8 cellular contexts compared by ENCODE assay signal in genomic region chr10:484925-485661, GRCh38.
DNase-seq lines count a peak whose midpoint lies in the region; TF ChIP-seq lines count a peak whose summit lies in the region.

No MANE protein-coding gene starts in this region.

- H2AFZ ChIP-seq in Karpas-422 (ENCODE audit: low read length): no peak overlapping the region

- H3K79me2 ChIP-seq in Karpas-422 (ENCODE audit: low read length): no peaks in the 10 kb centered on the region

- no peaks in the 10 kb centered on the region for H3K36me3 ChIP-seq in breast epithelium
- H3K36me3 ChIP-seq in duodenal mucosa (ENCODE audit: control insufficient read depth in 1 of 2, insufficient read depth in 2 of 2, low read length in 2 of 2): peaks cover 0 to 4% of the 10 kb centered on the region in 2 donors
- H3K36me3 ChIP-seq in Karpas-422 (ENCODE audit: insufficient read depth, low read length): no peaks in the 10 kb centered on the region

- H3K9me3 Mint-ChIP-seq in MCF 10A (ENCODE audit: unreplicated experiment) (no peaks in the 10 kb centered on the region), osteocyte (ENCODE audit: unreplicated experiment) (no peaks in the 10 kb centered on the region)
- no peaks in the 10 kb centered on the region for H3K9me3 Mint-ChIP-seq in T-helper 1 cell treated with Interleukin-12 subunit alpha and Interleukin-12 subunit beta and Interleukin-4 antibody, amounts not matched to agents 30 μg/mL and 1 μg/mL, for 36 hours

- no peaks in the 10 kb centered on the region for H3K4me1 ChIP-seq in breast epithelium
- H3K4me1 ChIP-seq in duodenal mucosa (ENCODE audit: control insufficient read depth in 1 of 2, insufficient read depth in 2 of 2, low read length in 2 of 2): peaks cover 0 to 5% of the 10 kb centered on the region in 2 donors
- no peaks in the 10 kb centered on the region for H3K4me1 ChIP-seq in Karpas-422 (ENCODE audit: low read length)

- TF ChIP-seq CTCF in breast epithelium (IDR thresholded peaks at IDR 0.05): no peak
- no peak for TF ChIP-seq CTCF in MCF 10A (IDR thresholded peaks at IDR 0.05; ENCODE audit: unreplicated experiment)
- no peak for TF ChIP-seq CTCF in osteocyte (IDR thresholded peaks at IDR 0.05)

- H3K27me3 ChIP-seq in breast epithelium (no peaks in the 10 kb centered on the region), duodenal mucosa (ENCODE audit: control insufficient read depth in 1 of 2, insufficient read depth in 2 of 2, low read length in 2 of 2) (no peaks in the 10 kb centered on the region), Karpas-422 (ENCODE audit: low read length) (no peaks in the 10 kb centered on the region)

- no peak for DNase-seq in breast epithelium (ENCODE audit: low spot score in 2 of 2)
- no peak for DNase-seq in MCF 10A (ENCODE audit: unreplicated experiment)
- DNase-seq in osteocyte (ENCODE audit: extremely low spot score, unreplicated experiment): peak; percentile 78
- DNase-seq in cortex of kidney (lab: John Stamatoyannopoulos, UW): no peak
- DNase-seq in Karpas-422: no peak
- DNase-seq in CD1c-positive myeloid dendritic cell (ENCODE audit: extremely low spot score): no peak

- H3K9me3 ChIP-seq in breast epithelium: no peaks in the 10 kb centered on the region
- no peaks in the 10 kb centered on the region for H3K9me3 ChIP-seq in duodenal mucosa (ENCODE audit: control insufficient read depth in 1 of 2, low read length in 2 of 2)
- H3K9me3 ChIP-seq in Karpas-422 (ENCODE audit: low read length): no peaks in the 10 kb centered on the region

- no peak overlapping the region for H3K27ac Mint-ChIP-seq in MCF 10A (ENCODE audit: low read depth, unreplicated experiment)
- peak overlapping the region; percentile 91 for H3K27ac Mint-ChIP-seq in T-helper 1 cell treated with Interleukin-12 subunit alpha and Interleukin-12 subunit beta and Interleukin-4 antibody, amounts not matched to agents 30 μg/mL and 1 μg/mL, for 36 hours
- H3K27ac Mint-ChIP-seq in osteocyte (ENCODE audit: unreplicated experiment): peak overlapping the region; percentile 96

- H3K36me3 Mint-ChIP-seq in MCF 10A (ENCODE audit: insufficient read depth, unreplicated experiment) (no peaks in the 10 kb centered on the region), osteocyte (ENCODE audit: unreplicated experiment) (no peaks in the 10 kb centered on the region)
- H3K36me3 Mint-ChIP-seq in T-helper 1 cell treated with Interleukin-12 subunit alpha and Interleukin-12 subunit beta and Interleukin-4 antibody, amounts not matched to agents 30 μg/mL and 1 μg/mL, for 36 hours (ENCODE audit: low read depth): no peaks in the 10 kb centered on the region

- intact Hi-C loops in breast epithelium (cut with DNase I; ENCODE audit: low total_unique reads): no loop called here
- intact Hi-C loops in MCF 10A (cut with micrococcal nuclease): no loop called here

- no peaks in the 10 kb centered on the region for H3K4me1 Mint-ChIP-seq in MCF 10A (ENCODE audit: insufficient read depth, unreplicated experiment)
- H3K4me1 Mint-ChIP-seq in T-helper 1 cell treated with Interleukin-12 subunit alpha and Interleukin-12 subunit beta and Interleukin-4 antibody, amounts not matched to agents 30 μg/mL and 1 μg/mL, for 36 hours (ENCODE audit: low read depth): peaks cover 6% of the 10 kb centered on the region
- H3K4me1 Mint-ChIP-seq in osteocyte (ENCODE audit: unreplicated experiment): peaks cover 41% of the 10 kb centered on the region

- H3K4me2 ChIP-seq in Karpas-422 (ENCODE audit: low read depth, low read length, poor library complexity, severe bottlenecking): no peak overlapping the region

- peaks cover 4% of the 10 kb centered on the region for H3K27me3 Mint-ChIP-seq in MCF 10A (ENCODE audit: insufficient read depth, unreplicated experiment)
- no peaks in the 10 kb centered on the region for H3K27me3 Mint-ChIP-seq in T-helper 1 cell treated with Interleukin-12 subunit alpha and Interleukin-12 subunit beta and Interleukin-4 antibody, amounts not matched to agents 30 μg/mL and 1 μg/mL, for 36 hours (ENCODE audit: low read depth)
- H3K27me3 Mint-ChIP-seq in osteocyte (ENCODE audit: unreplicated experiment): no peaks in the 10 kb centered on the region

- CTCF ChIA-PET in MCF 10A (lab: Yijun Ruan, JAX): interaction anchor here (0.6 to 0.7 kb wide), 2 partner anchors 46 to 1196 kb away, joined by 3 to 4 read pairs; no protein-coding TSS in a partner anchor

- no peaks in the 10 kb centered on the region for H4K20me1 ChIP-seq in Karpas-422 (ENCODE audit: insufficient read depth, low read depth, low read length)

- H3K27ac ChIP-seq in breast epithelium: peak overlapping the region in 1 of 2 donors; percentile 20
- H3K27ac ChIP-seq in duodenal mucosa (ENCODE audit: low read depth, low read length): peak overlapping the region; percentile 33
- H3K27ac ChIP-seq in Karpas-422 (ENCODE audit: low read length): no peak overlapping the region

- BruUV-seq in MCF 10A (replicated peaks; lab: Mats Ljungman, UMichigan): no TSS peak

- POLR2A ChIA-PET in MCF 10A (lab: Yijun Ruan, JAX): no interaction called here

- H3K9ac ChIP-seq in duodenal mucosa (ENCODE audit: low read depth in 1 of 2, low read length in 2 of 2) (peak overlapping the region; percentile 6 to 59), Karpas-422 (ENCODE audit: low read length) (no peak overlapping the region)

- H3K4me3 ChIP-seq in breast epithelium (peak overlapping the region; percentile 24 to 54 (median 40)), duodenal mucosa (ENCODE audit: low read depth in 1 of 2, low read length in 2 of 2) (peak overlapping the region; percentile 53 to 66), Karpas-422 (ENCODE audit: low read length) (no peak overlapping the region)

- no peak for TF ChIP-seq POLR2A in breast epithelium (IDR thresholded peaks at IDR 0.05)

- no peaks in the 10 kb centered on the region for H3K9me2 ChIP-seq in Karpas-422 (replicated peaks; ENCODE audit: insufficient read depth, low read length)

- H3K4me3 Mint-ChIP-seq in MCF 10A (ENCODE audit: unreplicated experiment): no peak overlapping the region
- H3K4me3 Mint-ChIP-seq in T-helper 1 cell treated with Interleukin-12 subunit alpha and Interleukin-12 subunit beta and Interleukin-4 antibody, amounts not matched to agents 30 μg/mL and 1 μg/mL, for 36 hours: peak overlapping the region; percentile 86
- peak overlapping the region; percentile 80 for H3K4me3 Mint-ChIP-seq in osteocyte (ENCODE audit: unreplicated experiment)
